ENCODE assay signal across 14 cellular contexts in genomic region chr15:56765252-56765651, GRCh38. TPM values are rescaled to one million over a fixed set of nuclear protein-coding genes. Genes with fewer than 3 reads are reported as not detected.
A peak's percentile ranks its signal among the peaks of the same experiment; 100 is the strongest.
DNase-seq lines count a peak whose midpoint lies in the region; ATAC-seq and TF ChIP-seq lines count a peak whose summit lies in the region.
"Had no signal": no experiment of that assay in that cellular context is flagged by ENCODE, and none has a peak within 500 bp of the region (broad histone marks: within the 10 kb centered on the region; RNA-seq: fewer than 3 reads in every experiment).

No MANE protein-coding gene starts in this region.

- H3K27me3 ChIP-seq in SK-N-SH (ENCODE audit: insufficient read depth) (no peaks in the 10 kb centered on the region), fibroblast of lung (ENCODE audit: control insufficient read depth, insufficient read depth, low read length) (no peaks in the 10 kb centered on the region), thyroid gland (no peaks in the 10 kb centered on the region), right atrium auricular region (no peaks in the 10 kb centered on the region)
- H3K27me3 ChIP-seq: BLaER1, esophagus squamous epithelium had no signal

- H2AFZ ChIP-seq in SK-N-SH (ENCODE audit: low read depth) (no peak overlapping the region), fibroblast of lung (ENCODE audit: low read length) (no peak overlapping the region)

- H3K4me1 ChIP-seq in SK-N-SH (ENCODE audit: control insufficient read depth in 1 of 2, insufficient read depth in 2 of 2, low read depth in 1 of 2, low read length in 1 of 2) (peaks cover 0 to 19% of the 10 kb centered on the region in 2 experiments; a peak in 2 of 4 replicates), fibroblast of lung (ENCODE audit: control insufficient read depth, extremely low read depth, insufficient read depth, low read length) (peaks cover under 1% of the 10 kb centered on the region), thyroid gland (peaks cover 0 to 10% of the 10 kb centered on the region in 2 donors), right atrium auricular region (peaks cover 0 to 7% of the 10 kb centered on the region in 2 donors)
- H3K4me1 ChIP-seq: BLaER1 had no signal

- H3K79me2 ChIP-seq in SK-N-SH (ENCODE audit: insufficient read depth) (no peaks in the 10 kb centered on the region), fibroblast of lung (ENCODE audit: control insufficient read depth, insufficient read depth, low read length) (no peaks in the 10 kb centered on the region)

- H3K9me3 ChIP-seq in SK-N-SH (no peaks in the 10 kb centered on the region), fibroblast of lung (ENCODE audit: control insufficient read depth, insufficient read depth, low read depth, low read length) (no peaks in the 10 kb centered on the region), thyroid gland (no peaks in the 10 kb centered on the region), right atrium auricular region (no peaks in the 10 kb centered on the region)
- H3K9me3 ChIP-seq: BLaER1, esophagus squamous epithelium had no signal

- no peaks in the 10 kb centered on the region for H3K27me3 Mint-ChIP-seq in stimulated activated naive CD8-positive, alpha-beta T cell treated with anti-CD3 and anti-CD28 coated beads, Interleukin-15, amount 100 ng/mL, for 72 hours
- no peaks in the 10 kb centered on the region for H3K27me3 Mint-ChIP-seq in T-cell

- ATAC-seq in stimulated activated naive CD8-positive, alpha-beta T cell treated with anti-CD3 and anti-CD28 coated beads, Interleukin-15, amount 100 ng/mL, for 72 hours = peak; percentile 46
- ATAC-seq in stimulated activated naive CD8-positive, alpha-beta T cell treated with anti-CD3 and anti-CD28 coated beads, Interleukin-15, Interleukin-2, amounts not matched to agents 100 U/mL and 50 U/mL, for 24 hours = no peak
- ATAC-seq in T-cell (replicated peaks in 1 of 4) = no peak

- no peak for TF ChIP-seq POLR2A in thyroid gland (IDR thresholded peaks at IDR 0.05)

- no peaks in the 10 kb centered on the region for H3K36me3 Mint-ChIP-seq in T-cell

- H3K4me3 Mint-ChIP-seq in stimulated activated naive CD8-positive, alpha-beta T cell treated with anti-CD3 and anti-CD28 coated beads, Interleukin-15, amount 100 ng/mL, for 72 hours = no peak overlapping the region
- H3K4me3 Mint-ChIP-seq in T-cell = no peak overlapping the region

- H4K20me1 ChIP-seq in SK-N-SH (ENCODE audit: insufficient read depth) = no peaks in the 10 kb centered on the region
- H4K20me1 ChIP-seq in fibroblast of lung (ENCODE audit: control insufficient read depth, extremely low read depth, insufficient read depth, low read length) = no peaks in the 10 kb centered on the region
- H4K20me1 ChIP-seq: BLaER1 had no signal

- H3K27ac ChIP-seq in SK-N-SH (ENCODE audit: low read depth in 2 of 2, low read length in 1 of 2) (peak overlapping the region in 1 of 2 experiments; percentile 39; a peak in 1 of 4 replicates), fibroblast of lung (ENCODE audit: insufficient read depth, low read length) (no peak overlapping the region), thyroid gland (no peak overlapping the region), right atrium auricular region (no peak overlapping the region)
- H3K27ac ChIP-seq: BLaER1 had no signal

- peaks cover 7% of the 10 kb centered on the region for H3F3A ChIP-seq in SK-N-SH (replicated peaks; ENCODE audit: insufficient read depth)

- no peak overlapping the region for H3K9ac ChIP-seq in SK-N-SH
- no peak overlapping the region for H3K9ac ChIP-seq in fibroblast of lung (ENCODE audit: insufficient read depth, low read length)
- H3K9ac ChIP-seq: BLaER1 had no signal

- no peak for DNase-seq in stimulated activated naive CD8-positive, alpha-beta T cell treated with anti-CD3 and anti-CD28 coated beads, Interleukin-15, amount 100 ng/mL, for 72 hours
- DNase-seq in stimulated activated naive CD8-positive, alpha-beta T cell treated with anti-CD3 and anti-CD28 coated beads, Interleukin-15, Interleukin-2, amounts not matched to agents 100 U/mL and 50 U/mL, for 24 hours = no peak
- DNase-seq in SK-N-SH = no peak
- peak; percentile 66 to 86 for DNase-seq in fibroblast of lung (ENCODE audit: low read depth in 2 of 2)
- DNase-seq in thyroid gland = no peak
- DNase-seq in right atrium auricular region (ENCODE audit: low spot score) = no peak
- no peak for DNase-seq in T-cell
- no peak for DNase-seq in HK-2 (ENCODE audit: unreplicated experiment)
- DNase-seq: activated T-cell treated with anti-CD3 and anti-CD28 coated beads for 4 hours; esophagus squamous epithelium; kidney glomerular epithelial cell; NCI-H1092; NK-92 treated with Interleukin-12 subunit alpha and Interleukin-12 subunit beta, amount 100 ng/mL, for 24 hours had no signal

- peaks cover 26% of the 10 kb centered on the region for H3K4me1 Mint-ChIP-seq in stimulated activated naive CD8-positive, alpha-beta T cell treated with anti-CD3 and anti-CD28 coated beads, Interleukin-15, amount 100 ng/mL, for 72 hours
- H3K4me1 Mint-ChIP-seq in T-cell = peaks cover 14 to 18% (median 15%) of the 10 kb centered on the region in 3 donors

- H3K27ac Mint-ChIP-seq in stimulated activated naive CD8-positive, alpha-beta T cell treated with anti-CD3 and anti-CD28 coated beads, Interleukin-15, amount 100 ng/mL, for 72 hours = peak overlapping the region in 1 of 2 donors; percentile 92
- H3K27ac Mint-ChIP-seq in T-cell = no peak overlapping the region

- H3K9me2 ChIP-seq in SK-N-SH = no peaks in the 10 kb centered on the region

- POLR2A ChIA-PET in SK-N-SH (lab: Yijun Ruan, JAX) = no interaction called here
- POLR2A ChIA-PET in T-cell (lab: Charles Lee) = no interaction called here

- intact Hi-C loops in thyroid gland (cut with DNase I) = no loop called here

- H3K4me2 ChIP-seq in SK-N-SH (0 out of 2 replicates have a peak overlapping the region, but pooled peaks have one; percentile 38), fibroblast of lung (ENCODE audit: extremely low read depth, insufficient read depth, low read length) (no peak overlapping the region)
- H3K4me2 ChIP-seq: BLaER1 had no signal

- TF ChIP-seq RAD21 in SK-N-SH (IDR thresholded peaks at IDR 0.05; ENCODE audit: low read length) = no peak

- TF ChIP-seq CTCF in SK-N-SH (IDR thresholded peaks at IDR 0.05) (no peak), fibroblast of lung (conservative IDR thresholded peaks at IDR 0.05 in 1 of 2, IDR thresholded peaks at IDR 0.05 in 1 of 2; ENCODE audit: low read depth in 1 of 2, low read length in 2 of 2) (no peak), thyroid gland (IDR thresholded peaks at IDR 0.05) (no peak), right atrium auricular region (IDR thresholded peaks at IDR 0.05) (no peak)

- H3K36me3 ChIP-seq in SK-N-SH (replicated peaks in 1 of 2; ENCODE audit: control insufficient read depth in 1 of 2, insufficient read depth in 2 of 2, low read length in 1 of 2) (no peaks in the 10 kb centered on the region), fibroblast of lung (ENCODE audit: control insufficient read depth, insufficient read depth, low read length) (no peaks in the 10 kb centered on the region), thyroid gland (no peaks in the 10 kb centered on the region), right atrium auricular region (no peaks in the 10 kb centered on the region)
- H3K36me3 ChIP-seq: BLaER1, esophagus squamous epithelium had no signal

- H3K9me3 Mint-ChIP-seq in stimulated activated naive CD8-positive, alpha-beta T cell treated with anti-CD3 and anti-CD28 coated beads, Interleukin-15, amount 100 ng/mL, for 72 hours = no peaks in the 10 kb centered on the region
- H3K9me3 Mint-ChIP-seq in T-cell = no peaks in the 10 kb centered on the region

- TF ChIP-seq EP300 in SK-N-SH (IDR thresholded peaks at IDR 0.05; ENCODE audit: borderline replicate concordance in 1 of 2, low read depth in 1 of 2, low read length in 1 of 2) = no peak

- CTCF ChIA-PET in SK-N-SH (lab: Yijun Ruan, JAX) = no interaction called here
- CTCF ChIA-PET in T-cell (lab: Charles Lee) = interaction anchor here in 1 of 2 donors (0.7 kb wide), 2 partner anchors 25 to 46 kb away, joined by 3 read pairs; no protein-coding TSS in a partner anchor

- H3K4me3 ChIP-seq in SK-N-SH (ENCODE audit: low read depth in 2 of 2, low read length in 1 of 2) (no peak overlapping the region), fibroblast of lung (replicated peaks in 1 of 4; ENCODE audit: control extremely low read depth in 1 of 4, insufficient read depth in 1 of 4, low read depth in 3 of 4, low read length in 4 of 4) (no peak overlapping the region), thyroid gland (replicated peaks in 1 of 3) (no peak overlapping the region), right atrium auricular region (no peak overlapping the region)
- H3K4me3 ChIP-seq: BLaER1, esophagus squamous epithelium had no signal

TF ChIP-seq in SK-N-SH, 30 proteins besides CTCF, POLR2A, EP300 and RAD21:
- TF ChIP-seq FOXJ3 (CRISPR knock-in tag; IDR thresholded peaks at IDR 0.05) (no peak), FOSL2 (IDR thresholded peaks at IDR 0.05; ENCODE audit: borderline replicate concordance, low read depth) (no peak), RFX5 (IDR thresholded peaks at IDR 0.05; ENCODE audit: low read length) (no peak), PBX3 (IDR thresholded peaks at IDR 0.05) (0 out of 2 replicates have a peak, but pooled peaks have one; percentile 16)

RNA-seq across cellular contexts. Expression of gene ZNF280D, which starts 31.9 kb away (rescaled TPM):
- polyA plus RNA-seq in SK-N-SH (2012; rRNA removed) (5.4 and 7.3 TPM in 2 replicates), fibroblast of lung (11.0 and 11.9 TPM in 2 replicates)
- 6.6 and 8.4 TPM in 2 replicates for polyA plus RNA-seq in SK-N-SH (2012; cell fraction: cytosol; rRNA removed)
- polyA plus RNA-seq in SK-N-SH (2012; cell fraction: nucleus; rRNA removed) = 7.4 and 21.4 TPM in 2 replicates
- total RNA-seq in fibroblast of lung (35.7 and 37.7 TPM in 2 replicates), thyroid gland (10 to 100 TPM; 55.6 to 81.8 (median 61.4) TPM), right atrium auricular region (10 to 100 TPM; 18.4 to 20.2 TPM), T-cell (10 to 100 TPM; 29.1 to 39.5 (median 32.4) TPM)
- 8.6 and 11.3 TPM in 2 replicates for polyA plus RNA-seq in fibroblast of lung (2012)
- 0.59 and 2.2 TPM in 2 replicates for polyA minus RNA-seq in fibroblast of lung (ENCODE audit: low replicate concordance)

Comparison
In these comparisons a context has a peak if more than half of its experiments do, and no peak if none do; other contexts are left out.
1. DNase-seq: peak in fibroblast of lung (2 of 2); none in stimulated activated naive CD8-positive, alpha-beta T cell treated with anti-CD3 and anti-CD28 coated beads, Interleukin-15, amount 100 ng/mL, for 72 hours (0 of 2), stimulated activated naive CD8-positive, alpha-beta T cell treated with anti-CD3 and anti-CD28 coated beads, Interleukin-15, Interleukin-2, amounts not matched to agents 100 U/mL and 50 U/mL, for 24 hours (single experiment), SK-N-SH (single experiment), thyroid gland (0 of 2), right atrium auricular region (single experiment), T-cell (0 of 34) and HK-2 (single experiment).